Comparison of ENCODE assay signal across 2 cellular contexts in the genomic region with DNA sequence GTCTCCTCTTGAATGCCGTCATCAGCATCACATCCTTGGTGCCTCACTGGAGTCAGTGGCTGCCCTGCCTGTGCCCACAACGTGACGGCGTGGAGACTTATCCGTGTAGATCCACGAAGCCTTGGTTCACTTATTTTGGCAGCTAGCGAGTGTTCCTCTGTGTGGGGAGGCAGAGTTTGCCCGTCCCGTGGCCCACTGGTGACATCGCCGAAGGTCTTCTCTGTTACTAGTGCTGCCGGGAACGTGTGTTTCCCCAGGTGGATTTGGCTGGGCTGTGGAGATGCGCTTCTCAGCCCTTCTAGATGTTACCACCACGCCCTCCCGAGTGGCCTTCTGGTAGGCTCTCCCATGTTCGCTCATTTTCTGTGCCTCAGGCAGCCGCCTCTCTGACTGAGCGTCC.
TF ChIP-seq lines count a peak whose summit lies in the region.

No MANE protein-coding gene starts in this region.

TF ChIP-seq in WTC11, 78 proteins besides CTCF, POLR2A, EP300 and RAD21 (continued from another document):
- TF ChIP-seq, protein P1, sequence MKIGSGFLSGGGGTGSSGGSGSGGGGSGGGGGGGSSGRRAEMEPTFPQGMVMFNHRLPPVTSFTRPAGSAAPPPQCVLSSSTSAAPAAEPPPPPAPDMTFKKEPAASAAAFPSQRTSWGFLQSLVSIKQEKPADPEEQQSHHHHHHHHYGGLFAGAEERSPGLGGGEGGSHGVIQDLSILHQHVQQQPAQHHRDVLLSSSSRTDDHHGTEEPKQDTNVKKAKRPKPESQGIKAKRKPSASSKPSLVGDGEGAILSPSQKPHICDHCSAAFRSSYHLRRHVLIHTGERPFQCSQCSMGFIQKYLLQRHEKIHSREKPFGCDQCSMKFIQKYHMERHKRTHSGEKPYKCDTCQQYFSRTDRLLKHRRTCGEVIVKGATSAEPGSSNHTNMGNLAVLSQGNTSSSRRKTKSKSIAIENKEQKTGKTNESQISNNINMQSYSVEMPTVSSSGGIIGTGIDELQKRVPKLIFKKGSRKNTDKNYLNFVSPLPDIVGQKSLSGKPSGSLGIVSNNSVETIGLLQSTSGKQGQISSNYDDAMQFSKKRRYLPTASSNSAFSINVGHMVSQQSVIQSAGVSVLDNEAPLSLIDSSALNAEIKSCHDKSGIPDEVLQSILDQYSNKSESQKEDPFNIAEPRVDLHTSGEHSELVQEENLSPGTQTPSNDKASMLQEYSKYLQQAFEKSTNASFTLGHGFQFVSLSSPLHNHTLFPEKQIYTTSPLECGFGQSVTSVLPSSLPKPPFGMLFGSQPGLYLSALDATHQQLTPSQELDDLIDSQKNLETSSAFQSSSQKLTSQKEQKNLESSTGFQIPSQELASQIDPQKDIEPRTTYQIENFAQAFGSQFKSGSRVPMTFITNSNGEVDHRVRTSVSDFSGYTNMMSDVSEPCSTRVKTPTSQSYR (CRISPR knock-in tag; IDR thresholded peaks at IDR 0.05): no peak
- TF ChIP-seq MXD4 (CRISPR knock-in tag; IDR thresholded peaks at IDR 0.05; ENCODE audit: borderline replicate concordance) (no peak), IRF2 (CRISPR knock-in tag; IDR thresholded peaks at IDR 0.05; ENCODE audit: borderline replicate concordance, low read depth) (no peak), ZNF512 (CRISPR knock-in tag; IDR thresholded peaks at IDR 0.05; ENCODE audit: borderline replicate concordance) (no peak), NFYB (CRISPR knock-in tag; conservative IDR thresholded peaks at IDR 0.05; ENCODE audit: low read depth) (no peak), JAZF1 (CRISPR knock-in tag; IDR thresholded peaks at IDR 0.05) (no peak), SMAD4 (CRISPR knock-in tag; IDR thresholded peaks at IDR 0.05) (no peak)
- TF ChIP-seq, protein P2, sequence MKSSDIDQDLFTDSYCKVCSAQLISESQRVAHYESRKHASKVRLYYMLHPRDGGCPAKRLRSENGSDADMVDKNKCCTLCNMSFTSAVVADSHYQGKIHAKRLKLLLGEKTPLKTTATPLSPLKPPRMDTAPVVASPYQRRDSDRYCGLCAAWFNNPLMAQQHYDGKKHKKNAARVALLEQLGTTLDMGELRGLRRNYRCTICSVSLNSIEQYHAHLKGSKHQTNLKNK (CRISPR knock-in tag; IDR thresholded peaks at IDR 0.05): no peak
- TF ChIP-seq, protein P3, sequence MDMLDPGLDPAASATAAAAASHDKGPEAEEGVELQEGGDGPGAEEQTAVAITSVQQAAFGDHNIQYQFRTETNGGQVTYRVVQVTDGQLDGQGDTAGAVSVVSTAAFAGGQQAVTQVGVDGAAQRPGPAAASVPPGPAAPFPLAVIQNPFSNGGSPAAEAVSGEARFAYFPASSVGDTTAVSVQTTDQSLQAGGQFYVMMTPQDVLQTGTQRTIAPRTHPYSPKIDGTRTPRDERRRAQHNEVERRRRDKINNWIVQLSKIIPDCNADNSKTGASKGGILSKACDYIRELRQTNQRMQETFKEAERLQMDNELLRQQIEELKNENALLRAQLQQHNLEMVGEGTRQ (CRISPR knock-in tag; IDR thresholded peaks at IDR 0.05): no peak

TF ChIP-seq in HepG2, 621 proteins besides CTCF, POLR2A, EP300 and RAD21 (continued from another document):
- TF ChIP-seq, protein P4, sequence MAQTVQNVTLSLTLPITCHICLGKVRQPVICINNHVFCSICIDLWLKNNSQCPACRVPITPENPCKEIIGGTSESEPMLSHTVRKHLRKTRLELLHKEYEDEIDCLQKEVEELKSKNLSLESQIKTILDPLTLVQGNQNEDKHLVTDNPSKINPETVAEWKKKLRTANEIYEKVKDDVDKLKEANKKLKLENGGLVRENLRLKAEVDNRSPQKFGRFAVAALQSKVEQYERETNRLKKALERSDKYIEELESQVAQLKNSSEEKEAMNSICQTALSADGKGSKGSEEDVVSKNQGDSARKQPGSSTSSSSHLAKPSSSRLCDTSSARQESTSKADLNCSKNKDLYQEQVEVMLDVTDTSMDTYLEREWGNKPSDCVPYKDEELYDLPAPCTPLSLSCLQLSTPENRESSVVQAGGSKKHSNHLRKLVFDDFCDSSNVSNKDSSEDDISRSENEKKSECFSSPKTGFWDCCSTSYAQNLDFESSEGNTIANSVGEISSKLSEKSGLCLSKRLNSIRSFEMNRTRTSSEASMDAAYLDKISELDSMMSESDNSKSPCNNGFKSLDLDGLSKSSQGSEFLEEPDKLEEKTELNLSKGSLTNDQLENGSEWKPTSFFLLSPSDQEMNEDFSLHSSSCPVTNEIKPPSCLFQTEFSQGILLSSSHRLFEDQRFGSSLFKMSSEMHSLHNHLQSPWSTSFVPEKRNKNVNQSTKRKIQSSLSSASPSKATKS (CRISPR knock-in tag; IDR thresholded peaks at IDR 0.05): no peak
- TF ChIP-seq ZNF329 (CRISPR knock-in tag; IDR thresholded peaks at IDR 0.05; ENCODE audit: low read depth) (no peak), ZBTB38 (CRISPR knock-in tag; IDR thresholded peaks at IDR 0.05) (peak; percentile 47; the same call in 1 of the 2 replicates), NFATC3 (CRISPR knock-in tag; IDR thresholded peaks at IDR 0.05) (no peak)
